In genomic region chr18:8301427-8302172, GRCh38 we compare ENCODE assay signal across 17 cellular contexts.
DNase-seq lines count a peak whose midpoint lies in the region; ATAC-seq, FAIRE-seq and TF ChIP-seq lines count a peak whose summit lies in the region.
"Had no signal": no experiment of that assay in that cellular context is flagged by ENCODE, and none has a peak within 500 bp of the region (broad histone marks: within the 10 kb centered on the region; RNA-seq: fewer than 3 reads in every experiment).

No MANE protein-coding gene starts in this region.

- H3K27ac ChIP-seq in right atrium auricular region: no peak overlapping the region
- no peak overlapping the region for H3K27ac ChIP-seq in H1 (ENCODE audit: low read depth, low read length)
- no peak overlapping the region for H3K27ac ChIP-seq in right cardiac atrium (ENCODE audit: low read length)
- H3K27ac ChIP-seq: gastrocnemius medialis had no signal

- intact Hi-C loops in left ventricle myocardium superior (cut with micrococcal nuclease) (no loop called here), left colon (cut with DNase I, micrococcal nuclease) (no loop called here), right cardiac atrium (cut with DNase I) (no loop called here)

- no peak overlapping the region for H3K23ac ChIP-seq in H1 (ENCODE audit: insufficient read length)

- no peaks in the 10 kb centered on the region for H3K79me2 ChIP-seq in H1 (ENCODE audit: control insufficient read depth in 1 of 2, insufficient read depth in 2 of 2, low read length in 2 of 2)

- no peaks in the 10 kb centered on the region for H3K23me2 ChIP-seq in H1 (ENCODE audit: low read depth, low read length)

- H3K4me3 ChIP-seq in right atrium auricular region (no peak overlapping the region), H1 (ENCODE audit: extremely low read depth in 1 of 4, insufficient read depth in 2 of 4, low read depth in 3 of 4, low read length in 4 of 4) (no peak overlapping the region), right cardiac atrium (ENCODE audit: low read length) (no peak overlapping the region)
- H3K4me3 ChIP-seq: gastrocnemius medialis had no signal

- H4K5ac ChIP-seq in H1 (ENCODE audit: insufficient read length, low read depth, low read length): no peak overlapping the region

- no peak overlapping the region for H4K91ac ChIP-seq in H1 (replicated peaks; ENCODE audit: insufficient read length, low read length)

- 0 out of 2 replicates have a peak overlapping the region, but pooled peaks have one; percentile 14 for H2BK15ac ChIP-seq in H1 (ENCODE audit: low read length)

- 89% methylated on average over 10 of the region's 10 CpGs; no CpG with 5 or more reads in 1 of the 2 experiments for WGBS in H1 (ENCODE audit: extremely low coverage in 1 of 2, insufficient coverage in 1 of 2, insufficient read length in 1 of 2, insufficient replicate concordance in 2 of 2, low coverage in 1 of 2, low lambda C conversion rate in 2 of 2, missing lambda C conversion rate in 1 of 2), 2 experiments
- 94% methylated on average over 10 of the region's 10 CpGs for WGBS in right cardiac atrium

- no peak overlapping the region for H2BK5ac ChIP-seq in H1 (ENCODE audit: low read depth, low read length)

- no peak overlapping the region for H4K8ac ChIP-seq in H1 (ENCODE audit: extremely low read depth, insufficient read depth, low read length)

- no peak for TF ChIP-seq POLR2A in H1 (IDR thresholded peaks at IDR 0.05; ENCODE audit: control extremely low read depth in 1 of 2, low read depth in 2 of 2, low read length in 2 of 2)

- no peak overlapping the region for H3K18ac ChIP-seq in H1 (ENCODE audit: extremely low read depth, low read length)

- no peaks in the 10 kb centered on the region for H3K27me3 ChIP-seq in right atrium auricular region
- H3K27me3 ChIP-seq in H1 (replicated peaks in 1 of 4; ENCODE audit: control insufficient read depth in 3 of 4, extremely low read depth in 1 of 4, insufficient read depth in 3 of 4, low read length in 3 of 4): no peaks in the 10 kb centered on the region
- no peaks in the 10 kb centered on the region for H3K27me3 ChIP-seq in right cardiac atrium (ENCODE audit: control insufficient read depth, insufficient read depth)
- H3K27me3 ChIP-seq: gastrocnemius medialis had no signal

- no peak overlapping the region for H2AK5ac ChIP-seq in H1 (ENCODE audit: low read depth, low read length)

- H3K9ac ChIP-seq in H1 (replicated peaks in 1 of 4; ENCODE audit: extremely low read depth in 1 of 4, low read depth in 3 of 4, low read length in 3 of 4): no peak overlapping the region

- no peak overlapping the region for H3K56ac ChIP-seq in H1 (replicated peaks; ENCODE audit: insufficient read length, low read depth, low read length)

- H2BK120ac ChIP-seq in H1 (replicated peaks; ENCODE audit: low read depth, low read length): no peak overlapping the region

- CTCF ChIA-PET in H1 (lab: Charles Lee; ENCODE audit: partially characterized antibody): no interaction called here

- no peak overlapping the region for H3K14ac ChIP-seq in H1 (ENCODE audit: insufficient read length)

- H2AFZ ChIP-seq in H1 (ENCODE audit: low read length): no peak overlapping the region

- no peak for TF ChIP-seq RAD21 in H1 (IDR thresholded peaks at IDR 0.05 in 1 of 2, conservative IDR thresholded peaks at IDR 0.05 in 1 of 2; ENCODE audit: low read depth in 2 of 2, low read length in 2 of 2)

- POLR2A ChIA-PET in H1 (lab: Charles Lee; ENCODE audit: partially characterized antibody): no interaction called here

- TF ChIP-seq EP300 in H1 (IDR thresholded peaks at IDR 0.05; ENCODE audit: borderline replicate concordance in 1 of 2, low read depth in 2 of 2, low read length in 2 of 2): no peak

- H3K79me1 ChIP-seq in H1 (ENCODE audit: low read depth, low read length): no peaks in the 10 kb centered on the region

- FAIRE-seq in H1 (lab: Jason Lieb, UNC): no peak
- FAIRE-seq: GM19239 had no signal

- DNase-seq in left ventricle myocardium superior (no peak), right atrium auricular region (ENCODE audit: low spot score) (no peak), NCI-H2196 treated with DMSO at 0.1 percent for 48 hours (lab: John Stamatoyannopoulos, UW; ENCODE audit: unreplicated experiment) (peak; percentile 59), H1 (ENCODE audit: low read depth in 1 of 2, low spot score in 2 of 2) (no peak), foreskin melanocyte (no peak), left colon (no peak), right cardiac atrium (no peak)
- DNase-seq: activated CD4-positive, alpha-beta T cell treated with anti-CD3 and anti-CD28 coated beads for 4 hours; CD8-positive, alpha-beta memory T cell; gastrocnemius medialis; GF-D8; retina; Right ventricle myocardium superior; stimulated activated CD4-positive, alpha-beta T cell treated with anti-CD3 and anti-CD28 coated beads, Interleukin-2, amount 100 ng/mL, for 24 hours had no signal

- H3K4ac ChIP-seq in H1 (replicated peaks; ENCODE audit: insufficient read length, low read depth, low read length): no peak overlapping the region

- no peak overlapping the region for H2BK20ac ChIP-seq in H1 (ENCODE audit: low read length)

- no peak overlapping the region for H3K4me2 ChIP-seq in H1 (ENCODE audit: insufficient read depth in 1 of 2, low read depth in 2 of 2, low read length in 2 of 2)

- ATAC-seq in left ventricle myocardium superior (peak; percentile 35), left colon (no peak), GM18873 (IDR thresholded peaks at IDR 0.05; ENCODE audit: low FRiP score, unreplicated experiment) (no peak), right cardiac atrium (no peak)
- ATAC-seq: activated naive CD4-positive, alpha-beta T cell treated with anti-CD3 and anti-CD28 coated beads, Interleukin-2, amount 50 U/mL, for 72 hours; gastrocnemius medialis had no signal

- no peak overlapping the region for H2BK12ac ChIP-seq in H1 (ENCODE audit: low read depth, low read length)

- H4K20me1 ChIP-seq in H1 (replicated peaks in 1 of 2; ENCODE audit: control insufficient read depth in 1 of 2, insufficient read depth in 2 of 2, low read length in 2 of 2): no peaks in the 10 kb centered on the region

- H3K36me3 ChIP-seq in right atrium auricular region (no peaks in the 10 kb centered on the region), H1 (ENCODE audit: control insufficient read depth in 2 of 4, insufficient read depth in 4 of 4, low read length in 3 of 4) (no peaks in the 10 kb centered on the region)

- H3K4me1 ChIP-seq in right atrium auricular region (no peaks in the 10 kb centered on the region), H1 (replicated peaks in 1 of 4; ENCODE audit: control insufficient read depth in 3 of 4, insufficient read depth in 4 of 4, low read length in 3 of 4) (no peaks in the 10 kb centered on the region; a peak in 1 of 7 replicates), right cardiac atrium (ENCODE audit: control insufficient read depth, insufficient read depth, low read length) (no peaks in the 10 kb centered on the region)
- H3K4me1 ChIP-seq: gastrocnemius medialis had no signal

- H3K9me3 ChIP-seq in right atrium auricular region (no peaks in the 10 kb centered on the region), H1 (ENCODE audit: insufficient read depth in 2 of 2, low read depth in 1 of 2, low read length in 1 of 2) (no peaks in the 10 kb centered on the region), right cardiac atrium (ENCODE audit: control insufficient read depth, low read length) (no peaks in the 10 kb centered on the region)
- H3K9me3 ChIP-seq: gastrocnemius medialis had no signal

- no peak for TF ChIP-seq CTCF in right atrium auricular region (IDR thresholded peaks at IDR 0.05)
- no peak for TF ChIP-seq CTCF in H1 (IDR thresholded peaks at IDR 0.05; ENCODE audit: control extremely low read depth in 1 of 3, insufficient read depth in 1 of 3, low read depth in 1 of 3, low read length in 3 of 3)

TF ChIP-seq in H1, 55 proteins besides CTCF, POLR2A, EP300 and RAD21:
- TF ChIP-seq EZH2 (IDR thresholded peaks at IDR 0.05; ENCODE audit: low read depth, low read length, severe bottlenecking): no peak
- no peak for TF ChIP-seq NRF1 (IDR thresholded peaks at IDR 0.05; ENCODE audit: low read depth, low read length)
- TF ChIP-seq CHD1 (IDR thresholded peaks at IDR 0.05; ENCODE audit: low read depth, low read length): no peak
- no peak for TF ChIP-seq E2F6 (IDR thresholded peaks at IDR 0.05)
- TF ChIP-seq CTBP2 (IDR thresholded peaks at IDR 0.05; ENCODE audit: borderline replicate concordance, insufficient read depth, insufficient read length, low read length): no peak
- no peak for TF ChIP-seq SP4 (IDR thresholded peaks at IDR 0.05; ENCODE audit: low read length)
